Comparison of ENCODE assay signal across 1 cellular context in the genomic region with DNA sequence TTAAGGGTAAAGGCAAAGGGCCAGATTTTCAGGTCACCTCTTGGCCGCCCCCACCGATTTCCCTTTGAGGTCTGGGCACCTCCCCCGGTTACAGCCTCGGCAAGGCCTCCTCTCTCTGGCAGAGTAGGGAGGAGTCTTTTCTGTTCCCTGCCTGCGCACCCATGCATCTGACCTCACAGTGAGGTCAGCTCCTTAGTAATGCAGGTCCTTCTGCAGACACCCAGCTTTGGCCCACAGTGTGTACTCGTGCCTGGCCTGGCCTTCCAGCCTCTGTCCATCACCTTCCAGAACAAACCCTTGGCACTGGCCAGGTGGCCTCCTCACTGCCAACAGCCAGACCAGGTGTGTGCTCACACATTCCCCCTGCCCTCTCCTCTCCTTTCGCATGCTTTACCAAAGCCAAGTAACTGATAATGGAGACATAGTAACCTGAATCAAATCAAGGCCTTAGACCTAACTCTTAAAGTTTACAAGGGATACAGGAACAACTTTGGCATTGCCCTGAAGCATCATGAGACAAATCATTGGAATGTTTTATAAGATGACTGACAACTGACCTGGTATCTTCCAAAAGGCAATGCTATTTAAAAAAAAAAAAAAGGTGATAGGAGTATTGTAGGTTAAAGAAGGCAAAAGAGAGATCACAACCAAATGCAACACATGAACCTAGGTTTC.
TF ChIP-seq lines count a peak whose summit lies in the region.

No MANE protein-coding gene starts in this region.

TF ChIP-seq in IMR-90, 13 proteins besides CTCF, POLR2A, EP300 and RAD21:
- TF ChIP-seq, protein P1, sequence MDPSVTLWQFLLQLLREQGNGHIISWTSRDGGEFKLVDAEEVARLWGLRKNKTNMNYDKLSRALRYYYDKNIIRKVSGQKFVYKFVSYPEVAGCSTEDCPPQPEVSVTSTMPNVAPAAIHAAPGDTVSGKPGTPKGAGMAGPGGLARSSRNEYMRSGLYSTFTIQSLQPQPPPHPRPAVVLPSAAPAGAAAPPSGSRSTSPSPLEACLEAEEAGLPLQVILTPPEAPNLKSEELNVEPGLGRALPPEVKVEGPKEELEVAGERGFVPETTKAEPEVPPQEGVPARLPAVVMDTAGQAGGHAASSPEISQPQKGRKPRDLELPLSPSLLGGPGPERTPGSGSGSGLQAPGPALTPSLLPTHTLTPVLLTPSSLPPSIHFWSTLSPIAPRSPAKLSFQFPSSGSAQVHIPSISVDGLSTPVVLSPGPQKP (IDR thresholded peaks at IDR 0.05; ENCODE audit: borderline replicate concordance, low read depth, low read length) = no peak
- TF ChIP-seq RCOR1 (IDR thresholded peaks at IDR 0.05; ENCODE audit: insufficient replicate concordance, low read length) (no peak), MXI1 (IDR thresholded peaks at IDR 0.05; ENCODE audit: borderline replicate concordance, low read depth, low read length) (no peak), MAFK (IDR thresholded peaks at IDR 0.05; ENCODE audit: low read depth, low read length) (no peak), SMC3 (IDR thresholded peaks at IDR 0.05; ENCODE audit: low read depth, low read length) (no peak), FOS (IDR thresholded peaks at IDR 0.05; ENCODE audit: low read depth, low read length) (no peak), CHD1 (IDR thresholded peaks at IDR 0.05; ENCODE audit: low read depth, low read length) (no peak), MAZ (IDR thresholded peaks at IDR 0.05; ENCODE audit: borderline replicate concordance, low read depth, low read length) (no peak), BHLHE40 (IDR thresholded peaks at IDR 0.05; ENCODE audit: low read depth, low read length) (no peak), RFX5 (IDR thresholded peaks at IDR 0.05; ENCODE audit: low read depth, low read length) (no peak), NFE2L2 (IDR thresholded peaks at IDR 0.05; ENCODE audit: low read depth, low read length) (no peak), CEBPB (IDR thresholded peaks at IDR 0.05; ENCODE audit: low read depth, low read length) (no peak)
- TF ChIP-seq, protein P2, sequence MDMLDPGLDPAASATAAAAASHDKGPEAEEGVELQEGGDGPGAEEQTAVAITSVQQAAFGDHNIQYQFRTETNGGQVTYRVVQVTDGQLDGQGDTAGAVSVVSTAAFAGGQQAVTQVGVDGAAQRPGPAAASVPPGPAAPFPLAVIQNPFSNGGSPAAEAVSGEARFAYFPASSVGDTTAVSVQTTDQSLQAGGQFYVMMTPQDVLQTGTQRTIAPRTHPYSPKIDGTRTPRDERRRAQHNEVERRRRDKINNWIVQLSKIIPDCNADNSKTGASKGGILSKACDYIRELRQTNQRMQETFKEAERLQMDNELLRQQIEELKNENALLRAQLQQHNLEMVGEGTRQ (IDR thresholded peaks at IDR 0.05; ENCODE audit: low read depth, low read length) = no peak
